31 cellular contexts compared by ENCODE assay signal in genomic region chr6:1722801-1723200, GRCh38.
"Had no signal": no experiment of that assay in that cellular context is flagged by ENCODE, and none has a peak within 500 bp of the region (broad histone marks: within the 10 kb centered on the region; RNA-seq: fewer than 3 reads in every experiment).

No MANE protein-coding gene starts in this region.

- H3K4me3 ChIP-seq: adrenal gland, PC-9 had no signal

- H2AFZ ChIP-seq: PC-9 had no signal

- H3K27ac Mint-ChIP-seq: activated CD4-positive, alpha-beta T cell treated with anti-CD3 and anti-CD28 coated beads, Interleukin-2, amount 10 ng/mL, durations not matched to agents 24 days and 14 days; activated CD8-positive, alpha-beta T cell treated with anti-CD3 and anti-CD28 coated beads for 36 hours; activated naive CD4-positive, alpha-beta T cell treated with anti-CD3 and anti-CD28 coated beads, Interleukin-2, amount 50 U/mL, for 24 hours; activated naive CD8-positive, alpha-beta T cell treated with anti-CD3 and anti-CD28 coated beads, Interleukin-2, amount 10 ng/mL, durations not matched to agents 7 days and 5 days; activated T-cell treated with anti-CD3 and anti-CD28 coated beads, Interleukin-2, amount 50 U/mL, for 24 hours; activated T-helper 2 cell treated with anti-CD3 and anti-CD28 coated beads, Interferon-gamma antibody, Interleukin-2, Interleukin-4, amounts not matched to agents 10 μg/mL and 5 μg/mL and 100 μg/mL, durations not matched to agents 14 hours and 24 hours and 36 hours; brain had no signal

- H3K4me1 Mint-ChIP-seq: activated CD4-positive, alpha-beta T cell treated with anti-CD3 and anti-CD28 coated beads, Interleukin-2, amount 10 ng/mL, durations not matched to agents 24 days and 14 days; activated naive CD4-positive, alpha-beta T cell treated with anti-CD3 and anti-CD28 coated beads, Interleukin-2, amount 50 U/mL, for 24 hours had no signal

- H3K27me3 ChIP-seq: adrenal gland had no signal

- DNase-seq: activated CD4-positive, alpha-beta T cell treated with anti-CD3 and anti-CD28 coated beads, Interleukin-2, amount 10 ng/mL, durations not matched to agents 24 days and 14 days; activated CD4-positive, alpha-beta T cell treated with anti-CD3 and anti-CD28 coated beads, Interleukin-2, amount 50 U/mL, for 4 hours; activated CD8-positive, alpha-beta T cell treated with anti-CD3 and anti-CD28 coated beads for 36 hours; activated gamma-delta T cell; activated naive CD4-positive, alpha-beta T cell treated with Interleukin-2 at 50 U/mL for 16 hours; activated naive CD8-positive, alpha-beta T cell treated with anti-CD3 and anti-CD28 coated beads, Interleukin-2, amount 10 ng/mL, durations not matched to agents 7 days and 5 days; activated T-cell treated with anti-CD3 and anti-CD28 coated beads, Interleukin-2, amount 50 U/mL, for 24 hours; adrenal gland; caudate nucleus; cerebellar nuclear complex; Karpas-422; KBM-7; NCI-H1048; NCI-H1105 treated with DMSO at 0.1 percent for 48 hours; NCI-H1436; NCI-H1694; NCI-H1930; NCI-H2081 treated with DMSO at 0.1 percent for 48 hours; NCI-H345; NCI-H524 treated with DMSO at 0.1 percent for 48 hours; PC-9; SIG-M5; SW 1271; T-helper 1 cell; T-helper 2 cell; T1000 had no signal

- H3K36me3 Mint-ChIP-seq: brain had no signal

- H3K9me3 Mint-ChIP-seq: activated CD4-positive, alpha-beta T cell treated with anti-CD3 and anti-CD28 coated beads, Interleukin-2, amount 10 ng/mL, durations not matched to agents 24 days and 14 days; activated CD8-positive, alpha-beta T cell treated with anti-CD3 and anti-CD28 coated beads for 36 hours; activated naive CD4-positive, alpha-beta T cell treated with anti-CD3 and anti-CD28 coated beads, Interleukin-2, amount 50 U/mL, for 24 hours; activated naive CD8-positive, alpha-beta T cell treated with anti-CD3 and anti-CD28 coated beads, Interleukin-2, amount 10 ng/mL, durations not matched to agents 7 days and 5 days; activated T-cell treated with anti-CD3 and anti-CD28 coated beads, Interleukin-2, amount 50 U/mL, for 24 hours; activated T-helper 2 cell treated with anti-CD3 and anti-CD28 coated beads, Interferon-gamma antibody, Interleukin-2, Interleukin-4, amounts not matched to agents 10 μg/mL and 5 μg/mL and 100 μg/mL, durations not matched to agents 14 hours and 24 hours and 36 hours; brain had no signal

- H3K4me2 ChIP-seq: PC-9 had no signal

- H3K4me1 ChIP-seq: adrenal gland had no signal

- H3K4me3 Mint-ChIP-seq: activated CD4-positive, alpha-beta T cell treated with anti-CD3 and anti-CD28 coated beads, Interleukin-2, amount 10 ng/mL, durations not matched to agents 24 days and 14 days; activated CD8-positive, alpha-beta T cell treated with anti-CD3 and anti-CD28 coated beads for 36 hours; activated naive CD4-positive, alpha-beta T cell treated with anti-CD3 and anti-CD28 coated beads, Interleukin-2, amount 50 U/mL, for 24 hours; activated naive CD8-positive, alpha-beta T cell treated with anti-CD3 and anti-CD28 coated beads, Interleukin-2, amount 10 ng/mL, durations not matched to agents 7 days and 5 days; activated T-cell treated with anti-CD3 and anti-CD28 coated beads, Interleukin-2, amount 50 U/mL, for 24 hours; brain had no signal

- H3K27ac ChIP-seq: adrenal gland, PC-9, RWPE1 had no signal

- H3K36me3 ChIP-seq: adrenal gland had no signal

- H3K9me3 ChIP-seq: adrenal gland had no signal

- ATAC-seq: activated CD8-positive, alpha-beta T cell treated with anti-CD3 and anti-CD28 coated beads for 36 hours; Right ventricle myocardium inferior had no signal

- H3K27me3 Mint-ChIP-seq: activated CD4-positive, alpha-beta T cell treated with anti-CD3 and anti-CD28 coated beads, Interleukin-2, amount 10 ng/mL, durations not matched to agents 24 days and 14 days; activated CD8-positive, alpha-beta T cell treated with anti-CD3 and anti-CD28 coated beads for 36 hours; activated naive CD4-positive, alpha-beta T cell treated with anti-CD3 and anti-CD28 coated beads, Interleukin-2, amount 50 U/mL, for 24 hours; activated naive CD8-positive, alpha-beta T cell treated with anti-CD3 and anti-CD28 coated beads, Interleukin-2, amount 10 ng/mL, durations not matched to agents 7 days and 5 days; activated T-cell treated with anti-CD3 and anti-CD28 coated beads, Interleukin-2, amount 50 U/mL, for 24 hours; brain had no signal
